Comparison of ENCODE assay signal across 13 cellular contexts in the genomic region with DNA sequence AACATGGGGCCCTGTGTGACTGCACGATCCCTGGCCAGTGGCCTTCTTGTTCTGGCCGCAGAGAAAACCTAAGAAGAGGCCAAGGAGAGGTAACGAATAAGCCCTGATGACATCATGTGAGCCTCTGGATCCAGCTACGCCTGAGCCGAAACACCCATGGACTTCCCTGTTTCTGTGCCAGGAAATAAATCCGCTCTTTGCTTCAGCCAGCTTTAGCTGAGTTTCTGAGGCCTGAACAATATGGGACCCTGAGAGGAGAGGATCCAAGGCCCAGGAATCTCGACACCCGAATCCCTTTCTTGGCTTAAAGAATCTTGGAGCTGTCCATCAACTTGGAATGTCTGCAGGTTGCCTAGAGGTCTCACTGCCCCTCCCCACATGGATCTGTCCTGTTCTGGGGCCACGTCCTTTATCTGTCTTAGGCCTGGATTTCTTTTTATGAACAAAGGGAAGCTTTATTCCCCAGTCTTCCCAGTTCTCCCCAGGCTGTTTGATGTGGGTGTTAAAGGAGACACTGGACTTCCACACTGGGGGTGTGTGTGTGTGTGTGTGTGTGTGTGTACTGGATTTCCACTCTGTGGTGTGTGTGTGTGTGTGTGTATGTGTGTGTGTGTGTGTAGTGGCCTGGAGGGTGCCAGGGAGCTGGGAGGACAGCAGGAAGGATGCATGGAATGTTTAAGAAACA. TPM values are rescaled to one million over a fixed set of nuclear protein-coding genes. Genes with fewer than 3 reads are reported as not detected.
DNase-seq lines count a peak whose midpoint lies in the region; ATAC-seq and TF ChIP-seq lines count a peak whose summit lies in the region.
"Had no signal": no experiment of that assay in that cellular context is flagged by ENCODE, and none has a peak within 500 bp of the region (broad histone marks: within the 10 kb centered on the region; RNA-seq: fewer than 3 reads in every experiment).

No MANE protein-coding gene starts in this region.

- TF ChIP-seq CTCF in AG10803 (conservative IDR thresholded peaks at IDR 0.05; ENCODE audit: low read length) (no peak), glutamatergic neuron (IDR thresholded peaks at IDR 0.05; ENCODE audit: partially characterized antibody, unreplicated experiment) (no peak), osteoblast (IDR thresholded peaks at IDR 0.05; ENCODE audit: extremely low read depth, low read depth, low read length) (no peak), GM13977 (IDR thresholded peaks at IDR 0.05; ENCODE audit: extremely low read depth, insufficient read depth, missing control alignments) (no peak)

- H3K9me3 Mint-ChIP-seq in activated T-helper 17 cell treated with anti-CD3 and anti-CD28 coated beads, Interleukin-2, amount 50 U/mL, for 72 hours, result no peaks in the 10 kb centered on the region
- H3K9me3 Mint-ChIP-seq in glutamatergic neuron (ENCODE audit: unreplicated experiment), result peaks cover 11% of the 10 kb centered on the region

- no peak for ATAC-seq in activated T-helper 17 cell treated with anti-CD3 and anti-CD28 coated beads, Interleukin-2, amount 50 U/mL, for 72 hours (replicated peaks)
- no peak for ATAC-seq in GM21737 (IDR thresholded peaks at IDR 0.05; ENCODE audit: unreplicated experiment)
- no peak for ATAC-seq in HG02678 (IDR thresholded peaks at IDR 0.05; ENCODE audit: unreplicated experiment)

- no peaks in the 10 kb centered on the region for H3K36me3 Mint-ChIP-seq in activated T-helper 17 cell treated with anti-CD3 and anti-CD28 coated beads, Interleukin-2, amount 50 U/mL, for 72 hours (ENCODE audit: low read depth)
- H3K36me3 Mint-ChIP-seq in glutamatergic neuron (ENCODE audit: unreplicated experiment), result no peaks in the 10 kb centered on the region

- H3K27me3 ChIP-seq in osteoblast (ENCODE audit: insufficient read depth, low read length), result no peaks in the 10 kb centered on the region
- H3K27me3 ChIP-seq: BLaER1 treated with 17β-estradiol and CSF1 and Interleukin-3, amounts not matched to agents 10 nM and 100 nM; neutrophil had no signal

- H3K79me2 ChIP-seq in osteoblast (ENCODE audit: insufficient read depth, low read length), result no peaks in the 10 kb centered on the region

- peak overlapping the region; percentile 56 for H3K27ac ChIP-seq in osteoblast (ENCODE audit: low read depth, low read length)
- H3K27ac ChIP-seq: neutrophil had no signal

- H2AFZ ChIP-seq in osteoblast (ENCODE audit: low read length), result peak overlapping the region; percentile 6

- H3K27ac Mint-ChIP-seq in activated T-helper 17 cell treated with anti-CD3 and anti-CD28 coated beads, Interleukin-2, amount 50 U/mL, for 72 hours, result peak overlapping the region; percentile 56
- H3K27ac Mint-ChIP-seq in glutamatergic neuron (ENCODE audit: unreplicated experiment), result peak overlapping the region; percentile 68

- H3K4me3 Mint-ChIP-seq in activated T-helper 17 cell treated with anti-CD3 and anti-CD28 coated beads, Interleukin-2, amount 50 U/mL, for 72 hours, result no peak overlapping the region
- no peak overlapping the region for H3K4me3 Mint-ChIP-seq in glutamatergic neuron (ENCODE audit: unreplicated experiment)

- no peaks in the 10 kb centered on the region for H3K27me3 Mint-ChIP-seq in activated T-helper 17 cell treated with anti-CD3 and anti-CD28 coated beads, Interleukin-2, amount 50 U/mL, for 72 hours
- H3K27me3 Mint-ChIP-seq in glutamatergic neuron (ENCODE audit: unreplicated experiment), result peaks cover 6% of the 10 kb centered on the region

- no peaks in the 10 kb centered on the region for H4K20me1 ChIP-seq in osteoblast (ENCODE audit: insufficient read depth, low read length)
- H4K20me1 ChIP-seq: BLaER1 treated with 17β-estradiol and CSF1 and Interleukin-3, amounts not matched to agents 10 nM and 100 nM had no signal

- peaks cover 41% of the 10 kb centered on the region for H3K4me1 ChIP-seq in osteoblast (ENCODE audit: insufficient read depth, low read length)

- DNase-seq in AG10803 (ENCODE audit: low read depth) (peak; percentile 67), glutamatergic neuron (no peak), osteoblast (ENCODE audit: insufficient read length, low spot score, missing footprints) (peak; percentile 79), GM13977 (ENCODE audit: low spot score) (no peak), NCI-H774 (lab: John Stamatoyannopoulos, UW) (no peak)
- DNase-seq: erythroblast, GOT3, NCI-H226 had no signal

- H3K4me3 ChIP-seq in AG10803 (ENCODE audit: low read length) (no peak overlapping the region), osteoblast (ENCODE audit: insufficient read depth, low read length) (no peak overlapping the region)
- H3K4me3 ChIP-seq: BLaER1 treated with 17β-estradiol and CSF1 and Interleukin-3, amounts not matched to agents 10 nM and 100 nM had no signal

- peaks cover 4% of the 10 kb centered on the region for H3K4me1 Mint-ChIP-seq in activated T-helper 17 cell treated with anti-CD3 and anti-CD28 coated beads, Interleukin-2, amount 50 U/mL, for 72 hours
- peaks cover 8% of the 10 kb centered on the region for H3K4me1 Mint-ChIP-seq in glutamatergic neuron (ENCODE audit: low read depth, unreplicated experiment)

- no peak overlapping the region for H3K4me2 ChIP-seq in osteoblast (ENCODE audit: insufficient read depth, low read length)

- in situ Hi-C loops in GM13977 (cut with MboI; ENCODE audit: low pct_unique_long_range_greater_than_20kb, low sequenced_read_pairs, unreplicated experiment), result no loop called here

- no peaks in the 10 kb centered on the region for H3K9me3 ChIP-seq in osteoblast (ENCODE audit: low read depth, low read length)
- H3K9me3 ChIP-seq: BLaER1 treated with 17β-estradiol and CSF1 and Interleukin-3, amounts not matched to agents 10 nM and 100 nM; neutrophil had no signal

- H3K36me3 ChIP-seq in osteoblast (ENCODE audit: insufficient read depth, low read length), result no peaks in the 10 kb centered on the region
- H3K36me3 ChIP-seq: BLaER1 treated with 17β-estradiol and CSF1 and Interleukin-3, amounts not matched to agents 10 nM and 100 nM; neutrophil had no signal

RNA-seq across cellular contexts. Expression of a gene that starts 13.7 kb away (rescaled TPM):
- total RNA-seq in activated T-helper 17 cell treated with anti-CD3 and anti-CD28 coated beads, Interleukin-2, amount 50 U/mL, for 72 hours, result 1 to 10 TPM in 1 of 2 donors, under 1 TPM in 1; 0.67 to 2.2 TPM
- total RNA-seq in glutamatergic neuron (ENCODE audit: unreplicated experiment) (36.0 TPM), osteoblast (86.1 and 104 TPM in 2 replicates)

RNA-seq across cellular contexts. Expression of a gene that starts 53.2 kb away (rescaled TPM):
- total RNA-seq in activated T-helper 17 cell treated with anti-CD3 and anti-CD28 coated beads, Interleukin-2, amount 50 U/mL, for 72 hours, result 100 to 1,000 TPM in 1 of 2 donors, 10 to 100 TPM in 1; 77.9 to 131 TPM
- total RNA-seq in glutamatergic neuron (ENCODE audit: unreplicated experiment) (166 TPM), osteoblast (64.8 and 73.5 TPM in 2 replicates)

RNA-seq across cellular contexts. Expression of a gene that starts 53.8 kb away (rescaled TPM):
- 10 to 100 TPM; 19.8 to 21.8 TPM for total RNA-seq in activated T-helper 17 cell treated with anti-CD3 and anti-CD28 coated beads, Interleukin-2, amount 50 U/mL, for 72 hours
- total RNA-seq in glutamatergic neuron (ENCODE audit: unreplicated experiment) (95.8 TPM), osteoblast (64.8 and 79.6 TPM in 2 replicates)

Comparison
In these comparisons a context has a peak if more than half of its experiments do, and no peak if none do; other contexts are left out.
1. DNase-seq: peak in AG10803 (single experiment) and osteoblast (single experiment); none in glutamatergic neuron (single experiment), GM13977 (single experiment) and NCI-H774 (single experiment).
2. RNA of a gene that starts 13.7 kb away (total RNA-seq): 86.1 to 104 TPM in osteoblast and 36.0 TPM in glutamatergic neuron (single experiment); 0.67 to 2.2 TPM in activated T-helper 17 cell treated with anti-CD3 and anti-CD28 coated beads, Interleukin-2, amount 50 U/mL, for 72 hours; every median in the first group is over 10 times any median in the second.